In the genomic region with DNA sequence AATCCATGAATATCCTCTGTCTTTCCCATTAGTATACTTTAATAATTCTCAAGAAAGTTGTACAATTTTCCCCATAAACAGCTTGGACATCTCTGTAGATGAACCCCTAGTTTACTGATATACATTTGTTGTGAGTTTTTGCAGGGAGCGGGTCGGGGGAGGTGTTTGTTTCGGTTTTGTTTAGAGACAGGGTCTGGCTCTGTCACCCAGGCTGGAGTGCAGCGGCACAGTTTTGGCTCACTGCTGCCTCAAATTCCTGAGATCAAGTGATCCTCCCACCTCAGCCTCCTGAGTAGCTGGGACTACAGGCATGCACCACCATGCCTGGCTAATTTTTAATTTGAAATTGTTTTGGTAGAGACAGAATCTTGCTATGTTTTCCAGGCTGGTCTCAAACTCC, we compare ENCODE assay signal across 1 cellular context.
A peak's percentile ranks its signal among the peaks of the same experiment; 100 is the strongest.
TF ChIP-seq lines count a peak whose summit lies in the region.

No MANE protein-coding gene starts in this region.

TF ChIP-seq in K562, 482 proteins besides CTCF, POLR2A, EP300 and RAD21:
- no peak for TF ChIP-seq SMAD3 (CRISPR knock-in tag; conservative IDR thresholded peaks at IDR 0.05)
- TF ChIP-seq RFX5 (IDR thresholded peaks at IDR 0.05; ENCODE audit: low read depth, low read length) = no peak
- TF ChIP-seq, protein P1, sequence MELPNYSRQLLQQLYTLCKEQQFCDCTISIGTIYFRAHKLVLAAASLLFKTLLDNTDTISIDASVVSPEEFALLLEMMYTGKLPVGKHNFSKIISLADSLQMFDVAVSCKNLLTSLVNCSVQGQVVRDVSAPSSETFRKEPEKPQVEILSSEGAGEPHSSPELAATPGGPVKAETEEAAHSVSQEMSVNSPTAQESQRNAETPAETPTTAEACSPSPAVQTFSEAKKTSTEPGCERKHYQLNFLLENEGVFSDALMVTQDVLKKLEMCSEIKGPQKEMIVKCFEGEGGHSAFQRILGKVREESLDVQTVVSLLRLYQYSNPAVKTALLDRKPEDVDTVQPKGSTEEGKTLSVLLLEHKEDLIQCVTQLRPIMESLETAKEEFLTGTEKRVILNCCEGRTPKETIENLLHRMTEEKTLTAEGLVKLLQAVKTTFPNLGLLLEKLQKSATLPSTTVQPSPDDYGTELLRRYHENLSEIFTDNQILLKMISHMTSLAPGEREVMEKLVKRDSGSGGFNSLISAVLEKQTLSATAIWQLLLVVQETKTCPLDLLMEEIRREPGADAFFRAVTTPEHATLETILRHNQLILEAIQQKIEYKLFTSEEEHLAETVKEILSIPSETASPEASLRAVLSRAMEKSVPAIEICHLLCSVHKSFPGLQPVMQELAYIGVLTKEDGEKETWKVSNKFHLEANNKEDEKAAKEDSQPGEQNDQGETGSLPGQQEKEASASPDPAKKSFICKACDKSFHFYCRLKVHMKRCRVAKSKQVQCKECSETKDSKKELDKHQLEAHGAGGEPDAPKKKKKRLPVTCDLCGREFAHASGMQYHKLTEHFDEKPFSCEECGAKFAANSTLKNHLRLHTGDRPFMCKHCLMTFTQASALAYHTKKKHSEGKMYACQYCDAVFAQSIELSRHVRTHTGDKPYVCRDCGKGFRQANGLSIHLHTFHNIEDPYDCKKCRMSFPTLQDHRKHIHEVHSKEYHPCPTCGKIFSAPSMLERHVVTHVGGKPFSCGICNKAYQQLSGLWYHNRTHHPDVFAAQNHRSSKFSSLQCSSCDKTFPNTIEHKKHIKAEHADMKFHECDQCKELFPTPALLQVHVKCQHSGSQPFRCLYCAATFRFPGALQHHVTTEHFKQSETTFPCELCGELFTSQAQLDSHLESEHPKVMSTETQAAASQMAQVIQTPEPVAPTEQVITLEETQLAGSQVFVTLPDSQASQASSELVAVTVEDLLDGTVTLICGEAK (IDR thresholded peaks at IDR 0.05) = no peak
- TF ChIP-seq, protein P1 (CRISPR knock-in tag; IDR thresholded peaks at IDR 0.05) = 0 out of 2 replicates have a peak, but pooled peaks have one; percentile 23
- no peak for TF ChIP-seq C11orf30 (IDR thresholded peaks at IDR 0.05; ENCODE audit: low read depth)
- TF ChIP-seq TGIF2 (CRISPR knock-in tag; IDR thresholded peaks at IDR 0.05) = no peak
- no peak for TF ChIP-seq FUS (optimal IDR thresholded peaks at IDR 0.05; ENCODE audit: low read depth, low read length)
- TF ChIP-seq, protein P2, sequence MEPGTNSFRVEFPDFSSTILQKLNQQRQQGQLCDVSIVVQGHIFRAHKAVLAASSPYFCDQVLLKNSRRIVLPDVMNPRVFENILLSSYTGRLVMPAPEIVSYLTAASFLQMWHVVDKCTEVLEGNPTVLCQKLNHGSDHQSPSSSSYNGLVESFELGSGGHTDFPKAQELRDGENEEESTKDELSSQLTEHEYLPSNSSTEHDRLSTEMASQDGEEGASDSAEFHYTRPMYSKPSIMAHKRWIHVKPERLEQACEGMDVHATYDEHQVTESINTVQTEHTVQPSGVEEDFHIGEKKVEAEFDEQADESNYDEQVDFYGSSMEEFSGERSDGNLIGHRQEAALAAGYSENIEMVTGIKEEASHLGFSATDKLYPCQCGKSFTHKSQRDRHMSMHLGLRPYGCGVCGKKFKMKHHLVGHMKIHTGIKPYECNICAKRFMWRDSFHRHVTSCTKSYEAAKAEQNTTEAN (CRISPR knock-in tag; IDR thresholded peaks at IDR 0.05) = no peak
- TF ChIP-seq, protein P3, sequence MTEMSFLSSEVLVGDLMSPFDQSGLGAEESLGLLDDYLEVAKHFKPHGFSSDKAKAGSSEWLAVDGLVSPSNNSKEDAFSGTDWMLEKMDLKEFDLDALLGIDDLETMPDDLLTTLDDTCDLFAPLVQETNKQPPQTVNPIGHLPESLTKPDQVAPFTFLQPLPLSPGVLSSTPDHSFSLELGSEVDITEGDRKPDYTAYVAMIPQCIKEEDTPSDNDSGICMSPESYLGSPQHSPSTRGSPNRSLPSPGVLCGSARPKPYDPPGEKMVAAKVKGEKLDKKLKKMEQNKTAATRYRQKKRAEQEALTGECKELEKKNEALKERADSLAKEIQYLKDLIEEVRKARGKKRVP (CRISPR knock-in tag; IDR thresholded peaks at IDR 0.05) = no peak
- TF ChIP-seq MYNN (IDR thresholded peaks at IDR 0.05) = no peak
- TF ChIP-seq MYNN (CRISPR knock-in tag; IDR thresholded peaks at IDR 0.05) = peak; percentile 15; the same call in 1 of the 2 replicates
